Comparison of ENCODE assay signal across 15 cellular contexts in the genomic region with DNA sequence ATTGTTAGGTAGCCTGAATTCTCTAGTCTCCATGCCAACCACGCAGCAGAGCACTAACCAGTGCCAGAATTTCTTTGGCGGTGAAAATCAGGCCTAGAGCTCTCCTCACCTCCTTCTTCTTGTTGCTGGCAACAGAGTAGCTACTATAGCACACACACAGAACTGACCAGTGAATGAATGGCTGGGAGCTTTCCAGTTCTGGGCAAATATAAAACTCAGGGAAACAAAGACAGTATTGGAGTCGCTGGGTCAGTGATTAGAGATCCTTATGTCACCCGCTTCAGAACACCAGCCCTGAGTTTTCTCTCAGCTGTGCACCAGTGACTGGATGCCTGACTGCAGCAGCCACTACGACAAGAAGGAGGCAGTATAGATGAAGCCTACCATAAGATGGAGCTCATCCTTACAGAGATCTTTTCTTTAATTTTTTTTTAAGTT. TPM values are rescaled to one million over a fixed set of nuclear protein-coding genes. Genes with fewer than 3 reads are reported as not detected.
A peak's percentile ranks its signal among the peaks of the same experiment; 100 is the strongest.
DNase-seq lines count a peak whose midpoint lies in the region; ATAC-seq and TF ChIP-seq lines count a peak whose summit lies in the region.
"Had no signal": no experiment of that assay in that cellular context is flagged by ENCODE, and none has a peak within 500 bp of the region (broad histone marks: within the 10 kb centered on the region; RNA-seq: fewer than 3 reads in every experiment).

No MANE protein-coding gene starts in this region.

- no peak for ATAC-seq in GM21367 (IDR thresholded peaks at IDR 0.05; ENCODE audit: unreplicated experiment)

- no peak overlapping the region for H3K4me3 Mint-ChIP-seq in chondrocyte (ENCODE audit: unreplicated experiment)

- H3K36me3 Mint-ChIP-seq in chondrocyte (ENCODE audit: low read depth) = no peaks in the 10 kb centered on the region

- peak overlapping the region; percentile 77 for H3K27ac ChIP-seq in substantia nigra (ENCODE audit: low read depth, low read length, poor library complexity, severe bottlenecking)
- H3K27ac ChIP-seq: HL-60, VCaP had no signal

- peak; percentile 32 for DNase-seq in DMS 273 (lab: John Stamatoyannopoulos, UW; ENCODE audit: unreplicated experiment)
- no peak for DNase-seq in DMS 273 treated with DMSO at 0.1 percent for 48 hours (lab: John Stamatoyannopoulos, UW)
- DNase-seq in chondrocyte (ENCODE audit: low spot score) = no peak
- peak; percentile 28 for DNase-seq in iPS-NIHi7 (ENCODE audit: extremely low spot score)
- peak in 47 of 49 donors; percentile 6 to 92 (median 73) for DNase-seq in substantia nigra (lab: John Stamatoyannopoulos, UW)
- DNase-seq in AG08395 (ENCODE audit: low spot score) = no peak
- no peak for DNase-seq in dedifferentiated amniotic fluid mesenchymal stem cell (ENCODE audit: extremely low spot score)
- DNase-seq: 8988T; activated CD8-positive, alpha-beta memory T cell treated with anti-CD3 and anti-CD28 coated beads, Interleukin-2, amount 50 U/mL, for 48 hours; MM.1S; NCI-H2227 treated with DMSO at 0.1 percent for 48 hours; SHP77 treated with DMSO at 0.1 percent for 48 hours had no signal

- H3K27me3 Mint-ChIP-seq in chondrocyte (ENCODE audit: low read depth) = no peaks in the 10 kb centered on the region

- no peaks in the 10 kb centered on the region for H3K9me3 Mint-ChIP-seq in chondrocyte (ENCODE audit: low read depth)

- no peak overlapping the region for H3K27ac Mint-ChIP-seq in chondrocyte (ENCODE audit: unreplicated experiment)

- TF ChIP-seq CTCF in chondrocyte (IDR thresholded peaks at IDR 0.05) = peak; percentile 10

- H3K4me1 Mint-ChIP-seq in chondrocyte (ENCODE audit: low read depth) = peaks cover 15% of the 10 kb centered on the region

RNA-seq across cellular contexts. Expression of a gene that starts 26.9 kb away (rescaled TPM):
- 14.8 to 15.4 TPM (median 14.8 TPM) in 3 replicates for total RNA-seq in chondrocyte

RNA-seq across cellular contexts. Expression of a gene that starts 30.8 kb away (rescaled TPM):
- total RNA-seq in chondrocyte = 3.2 to 4.7 TPM (median 4.0 TPM) in 3 replicates

RNA-seq across cellular contexts. Expression of a gene that starts 54.4 kb away (rescaled TPM):
- total RNA-seq in chondrocyte = 122 to 146 TPM (median 132 TPM) in 3 replicates

Comparison
In these comparisons a context has a peak if more than half of its experiments do, and no peak if none do; other contexts are left out.
1. DNase-seq: peak in DMS 273 (single experiment), iPS-NIHi7 (single experiment) and substantia nigra (47 of 49); none in DMS 273 treated with DMSO at 0.1 percent for 48 hours (single experiment), chondrocyte (single experiment), AG08395 (single experiment) and dedifferentiated amniotic fluid mesenchymal stem cell (single experiment).